In the genomic region with DNA sequence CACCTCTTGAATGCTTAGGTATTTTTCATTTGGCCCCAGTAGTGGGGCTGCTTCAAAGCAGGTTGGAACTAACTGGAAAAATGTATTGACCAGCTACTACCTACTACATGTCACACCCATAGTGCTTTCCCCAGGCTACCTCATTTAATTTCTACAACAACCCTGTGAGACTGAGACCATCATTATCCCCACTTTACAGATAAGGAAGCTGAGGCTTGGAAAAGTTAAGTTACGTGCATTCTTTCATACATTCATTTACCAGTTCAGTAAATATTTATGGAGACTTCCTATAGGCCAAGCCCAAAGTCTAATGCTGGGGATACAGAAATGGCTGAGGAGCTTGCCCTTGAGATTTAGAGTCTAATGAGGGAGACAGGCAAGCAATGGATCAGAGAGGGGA, we compare ENCODE assay signal across 29 cellular contexts. TPM values are rescaled to one million over a fixed set of nuclear protein-coding genes. Genes with fewer than 3 reads are reported as not detected.
A peak's percentile ranks its signal among the peaks of the same experiment; 100 is the strongest.
DNase-seq lines count a peak whose midpoint lies in the region; ATAC-seq and TF ChIP-seq lines count a peak whose summit lies in the region.
"Had no signal": no experiment of that assay in that cellular context is flagged by ENCODE, and none has a peak within 500 bp of the region (broad histone marks: within the 10 kb centered on the region; RNA-seq: fewer than 3 reads in every experiment).

No MANE protein-coding gene starts in this region.

- H3K4me1 ChIP-seq in SK-N-SH (ENCODE audit: control insufficient read depth in 1 of 2, insufficient read depth in 2 of 2, low read depth in 1 of 2, low read length in 1 of 2), result peaks cover 13 to 29% of the 10 kb centered on the region in 2 experiments; a peak in 2 of 4 replicates
- H3K4me1 ChIP-seq in SJSA1 (replicated peaks), result peaks cover 62% of the 10 kb centered on the region
- H3K4me1 ChIP-seq in foreskin keratinocyte, result peaks cover 20% of the 10 kb centered on the region
- H3K4me1 ChIP-seq in skeletal muscle satellite cell (ENCODE audit: control insufficient read depth, insufficient read depth, low read length), result peaks cover 40% of the 10 kb centered on the region

- H3K4me3 ChIP-seq in SK-N-SH (ENCODE audit: low read depth in 2 of 2, low read length in 1 of 2) (no peak overlapping the region), SJSA1 (no peak overlapping the region), skeletal muscle satellite cell (ENCODE audit: low read length) (no peak overlapping the region)
- H3K4me3 ChIP-seq: heart left ventricle had no signal

- H3K27ac ChIP-seq in SK-N-SH (ENCODE audit: low read depth in 2 of 2, low read length in 1 of 2), result peak overlapping the region; percentile 71 to 72; a peak in 3 of 4 replicates
- H3K27ac ChIP-seq in SJSA1, result peak overlapping the region; percentile 92
- H3K27ac ChIP-seq in foreskin keratinocyte, result peak overlapping the region; percentile 95
- H3K27ac ChIP-seq: 22Rv1, heart left ventricle had no signal

- WGBS in SK-N-SH (ENCODE audit: low lambda C conversion rate), result 94% methylated on average over 1 of the region's 1 CpG

- POLR2A ChIA-PET in SK-N-SH (lab: Yijun Ruan, JAX), result no interaction called here

- H3F3A ChIP-seq in SK-N-SH (replicated peaks; ENCODE audit: insufficient read depth), result peaks cover 19% of the 10 kb centered on the region

- CTCF ChIA-PET in SK-N-SH (lab: Yijun Ruan, JAX), result interaction anchor here (1.3 to 16.6 kb wide), 6 partner anchors 12 to 174 kb away, joined by 4 to 462 read pairs (median 5); partner anchors contain the start of gene PADI2

- H3K27me3 ChIP-seq in SK-N-SH (ENCODE audit: insufficient read depth), result no peaks in the 10 kb centered on the region
- H3K27me3 ChIP-seq in SJSA1 (replicated peaks), result no peaks in the 10 kb centered on the region
- H3K27me3 ChIP-seq in foreskin keratinocyte, result no peaks in the 10 kb centered on the region
- H3K27me3 ChIP-seq in skeletal muscle satellite cell (ENCODE audit: control insufficient read depth, insufficient read depth, low read length), result no peaks in the 10 kb centered on the region

- ATAC-seq in SK-N-SH treated with all-trans-retinoic acid at 6 μM for 48 hours, result no peak
- ATAC-seq in foreskin keratinocyte, result no peak
- ATAC-seq in GM21737 (IDR thresholded peaks at IDR 0.05; ENCODE audit: unreplicated experiment), result no peak
- ATAC-seq: naive thymus-derived CD8-positive, alpha-beta T cell had no signal

- DNase-seq in SK-N-SH, result no peak
- DNase-seq in SJSA1 (ENCODE audit: low read depth in 1 of 2, low spot score in 2 of 2), result no peak
- DNase-seq in foreskin keratinocyte, result no peak
- no peak for DNase-seq in NCI-H510A treated with DMSO at 0.1 percent for 48 hours (lab: John Stamatoyannopoulos, UW)
- DNase-seq in erythroblast (lab: John Stamatoyannopoulos, UW), result no peak
- DNase-seq: activated B cell treated with CpG ODN at 0.5 μM for 24 hours; activated CD4-positive, alpha-beta T cell treated with anti-CD3 and anti-CD28 coated beads, Interleukin-2, amount 10 ng/mL, durations not matched to agents 7 days and 5 days; activated effector memory CD4-positive, alpha-beta T cell treated with Interleukin-2 at 50 U/mL for 16 hours; activated T-cell treated with anti-CD3 and anti-CD28 coated beads, Interleukin-2, amount 50 U/mL, for 1 hour; DMS79 treated with DMSO at 0.1 percent for 48 hours; effector CD8-positive, alpha-beta T cell; GDM1; naive thymus-derived CD8-positive, alpha-beta T cell; NCI-H1092; NCI-H1694; NCI-H446; NCI-H774; stimulated activated naive CD4-positive, alpha-beta T cell had no signal

- no peaks in the 10 kb centered on the region for H3K36me3 ChIP-seq in SK-N-SH (replicated peaks in 1 of 2; ENCODE audit: control insufficient read depth in 1 of 2, insufficient read depth in 2 of 2, low read length in 1 of 2)
- no peaks in the 10 kb centered on the region for H3K36me3 ChIP-seq in SJSA1
- H3K36me3 ChIP-seq in skeletal muscle satellite cell (ENCODE audit: insufficient read depth, low read length), result no peaks in the 10 kb centered on the region
- H3K36me3 ChIP-seq: heart left ventricle had no signal

- no peaks in the 10 kb centered on the region for H3K9me3 ChIP-seq in SK-N-SH
- no peaks in the 10 kb centered on the region for H3K9me3 ChIP-seq in SJSA1 (replicated peaks)
- H3K9me3 ChIP-seq in skeletal muscle satellite cell (replicated peaks; ENCODE audit: low read length), result no peaks in the 10 kb centered on the region
- H3K9me3 ChIP-seq: heart left ventricle had no signal

- H3K79me2 ChIP-seq in SK-N-SH (ENCODE audit: insufficient read depth), result no peaks in the 10 kb centered on the region

- TF ChIP-seq POLR2A in erythroblast (IDR thresholded peaks at IDR 0.05; ENCODE audit: low read length), result no peak

- no peak for TF ChIP-seq EP300 in SK-N-SH (IDR thresholded peaks at IDR 0.05; ENCODE audit: borderline replicate concordance in 1 of 2, low read depth in 1 of 2, low read length in 1 of 2)

- H3K4me2 ChIP-seq in SK-N-SH (no peak overlapping the region), skeletal muscle satellite cell (ENCODE audit: low read length) (no peak overlapping the region)

- H3K9me2 ChIP-seq in SK-N-SH, result no peaks in the 10 kb centered on the region

- H2AFZ ChIP-seq in SK-N-SH (ENCODE audit: low read depth), result no peak overlapping the region

- TF ChIP-seq CTCF in SK-N-SH (IDR thresholded peaks at IDR 0.05), result no peak
- TF ChIP-seq CTCF in foreskin keratinocyte (conservative IDR thresholded peaks at IDR 0.05), result no peak

- TF ChIP-seq RAD21 in SK-N-SH (IDR thresholded peaks at IDR 0.05; ENCODE audit: low read length), result no peak

- H3K9ac ChIP-seq in SK-N-SH (no peak overlapping the region), skeletal muscle satellite cell (ENCODE audit: low read depth, low read length) (peak overlapping the region; percentile 64)

- no peaks in the 10 kb centered on the region for H4K20me1 ChIP-seq in SK-N-SH (ENCODE audit: insufficient read depth)

TF ChIP-seq in SK-N-SH, 30 proteins besides CTCF, POLR2A, EP300 and RAD21 (continues in another document):
- TF ChIP-seq JUND (IDR thresholded peaks at IDR 0.05), result no peak
- no peak for TF ChIP-seq TCF12 (IDR thresholded peaks at IDR 0.05)
- TF ChIP-seq NRF1 (IDR thresholded peaks at IDR 0.05; ENCODE audit: low read depth, low read length), result no peak
- TF ChIP-seq MEF2A (IDR thresholded peaks at IDR 0.05; ENCODE audit: borderline replicate concordance, low read depth), result no peak
- no peak for TF ChIP-seq PBX3 (IDR thresholded peaks at IDR 0.05)
- no peak for TF ChIP-seq FOSL2 (IDR thresholded peaks at IDR 0.05; ENCODE audit: borderline replicate concordance, low read depth)
- TF ChIP-seq, protein P1, sequence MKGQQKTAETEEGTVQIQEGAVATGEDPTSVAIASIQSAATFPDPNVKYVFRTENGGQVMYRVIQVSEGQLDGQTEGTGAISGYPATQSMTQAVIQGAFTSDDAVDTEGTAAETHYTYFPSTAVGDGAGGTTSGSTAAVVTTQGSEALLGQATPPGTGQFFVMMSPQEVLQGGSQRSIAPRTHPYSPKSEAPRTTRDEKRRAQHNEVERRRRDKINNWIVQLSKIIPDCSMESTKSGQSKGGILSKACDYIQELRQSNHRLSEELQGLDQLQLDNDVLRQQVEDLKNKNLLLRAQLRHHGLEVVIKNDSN (IDR thresholded peaks at IDR 0.05; ENCODE audit: borderline replicate concordance, low read depth), result no peak

TF ChIP-seq in SK-N-SH treated with all-trans-retinoic acid at 6 μM for 48 hours, 23 proteins besides CTCF, POLR2A, EP300 and RAD21 (continues in another document):
- no peak for TF ChIP-seq ESRRG (CRISPR knock-in tag; IDR thresholded peaks at IDR 0.05)
- TF ChIP-seq CSDC2 (CRISPR knock-in tag; IDR thresholded peaks at IDR 0.05), result no peak
- no peak for TF ChIP-seq RARB (CRISPR knock-in tag; IDR thresholded peaks at IDR 0.05)
- TF ChIP-seq ZFP30 (CRISPR knock-in tag; IDR thresholded peaks at IDR 0.05), result no peak
- TF ChIP-seq ZFP3 (CRISPR knock-in tag; IDR thresholded peaks at IDR 0.05), result no peak
- no peak for TF ChIP-seq ZNF565 (CRISPR knock-in tag; conservative IDR thresholded peaks at IDR 0.05; ENCODE audit: low read depth)
- no peak for TF ChIP-seq GLIS3 (CRISPR knock-in tag; IDR thresholded peaks at IDR 0.05)
- TF ChIP-seq TCF4 (CRISPR knock-in tag; IDR thresholded peaks at IDR 0.05; ENCODE audit: borderline replicate concordance), result no peak
- no peak for TF ChIP-seq ZNF8 (CRISPR knock-in tag; IDR thresholded peaks at IDR 0.05)
- TF ChIP-seq, protein P2, sequence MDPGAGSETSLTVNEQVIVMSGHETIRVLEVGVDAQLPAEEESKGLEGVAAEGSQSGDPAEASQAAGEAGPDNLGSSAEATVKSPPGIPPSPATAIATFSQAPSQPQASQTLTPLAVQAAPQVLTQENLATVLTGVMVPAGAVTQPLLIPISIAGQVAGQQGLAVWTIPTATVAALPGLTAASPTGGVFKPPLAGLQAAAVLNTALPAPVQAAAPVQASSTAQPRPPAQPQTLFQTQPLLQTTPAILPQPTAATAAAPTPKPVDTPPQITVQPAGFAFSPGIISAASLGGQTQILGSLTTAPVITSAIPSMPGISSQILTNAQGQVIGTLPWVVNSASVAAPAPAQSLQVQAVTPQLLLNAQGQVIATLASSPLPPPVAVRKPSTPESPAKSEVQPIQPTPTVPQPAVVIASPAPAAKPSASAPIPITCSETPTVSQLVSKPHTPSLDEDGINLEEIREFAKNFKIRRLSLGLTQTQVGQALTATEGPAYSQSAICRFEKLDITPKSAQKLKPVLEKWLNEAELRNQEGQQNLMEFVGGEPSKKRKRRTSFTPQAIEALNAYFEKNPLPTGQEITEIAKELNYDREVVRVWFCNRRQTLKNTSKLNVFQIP (CRISPR knock-in tag; IDR thresholded peaks at IDR 0.05; ENCODE audit: borderline replicate concordance, low read depth), result no peak

RNA-seq across cellular contexts. Expression of gene PADI3, which starts 14.5 kb away (rescaled TPM):
- 0.30 and 0.36 TPM in 2 replicates for polyA plus RNA-seq in SK-N-SH (2012; rRNA removed)
- 0.13 and 0.18 TPM in 2 replicates for polyA plus RNA-seq in SK-N-SH (2012; cell fraction: cytosol; rRNA removed)
- polyA plus RNA-seq in SK-N-SH (2012; cell fraction: nucleus; rRNA removed), result 1.1 and 1.3 TPM in 2 replicates
- 1.0 and 3.6 TPM in 2 replicates for total RNA-seq in SJSA1 (2014; rRNA removed; shearing (Covaris generic))
- total RNA-seq in foreskin keratinocyte, result 5.7 and 6.4 TPM in 2 replicates
- polyA plus RNA-seq in foreskin keratinocyte, result 4.1 and 5.2 TPM in 2 replicates
- not detected in 2 replicates for total RNA-seq in skeletal muscle satellite cell (2012; rRNA removed)
- total RNA-seq: activated B cell treated with CpG ODN at 0.5 μM for 24 hours; activated CD4-positive, alpha-beta T cell treated with anti-CD3 and anti-CD28 coated beads, Interleukin-2, amount 10 ng/mL, durations not matched to agents 7 days and 5 days; activated naive CD4-positive, alpha-beta T cell treated with anti-CD3 and anti-CD28 coated beads, Interleukin-2, amount 50 U/mL, for 72 hours; epithelial cell of proximal tubule; heart left ventricle; liver; naive thymus-derived CD8-positive, alpha-beta T cell; skeletal muscle tissue; temporal lobe had no signal
- polyA plus RNA-seq: CD14-positive monocyte; heart left ventricle; liver; naive thymus-derived CD8-positive, alpha-beta T cell had no signal

RNA-seq across cellular contexts. Expression of gene PADI1, which starts 29.5 kb away (rescaled TPM):
- polyA plus RNA-seq in SK-N-SH (2012; rRNA removed) (0.26 and 0.62 TPM in 2 replicates), foreskin keratinocyte (0.30 and 0.43 TPM in 2 replicates)
- 0.28 and 0.29 TPM in 2 replicates for polyA plus RNA-seq in SK-N-SH (2012; cell fraction: cytosol; rRNA removed)
- 1.3 and 1.4 TPM in 2 replicates for polyA plus RNA-seq in SK-N-SH (2012; cell fraction: nucleus; rRNA removed)
- total RNA-seq in SJSA1 (2014; rRNA removed; shearing (Covaris generic)), result 0.34 and 1.5 TPM in 2 replicates
- total RNA-seq in foreskin keratinocyte, result 0.42 and 0.75 TPM in 2 replicates
- total RNA-seq in skeletal muscle satellite cell (2012; rRNA removed), result not detected in 2 replicates
- total RNA-seq: activated B cell treated with CpG ODN at 0.5 μM for 24 hours; activated CD4-positive, alpha-beta T cell treated with anti-CD3 and anti-CD28 coated beads, Interleukin-2, amount 10 ng/mL, durations not matched to agents 7 days and 5 days; activated naive CD4-positive, alpha-beta T cell treated with anti-CD3 and anti-CD28 coated beads, Interleukin-2, amount 50 U/mL, for 72 hours; heart left ventricle; naive thymus-derived CD8-positive, alpha-beta T cell; skeletal muscle tissue; temporal lobe had no signal
- polyA plus RNA-seq: CD14-positive monocyte; liver; naive thymus-derived CD8-positive, alpha-beta T cell had no signal
